In genomic region chr15:28094732-28095521, GRCh38 we compare ENCODE assay signal across 8 cellular contexts. TPM values are rescaled to one million over a fixed set of nuclear protein-coding genes. Genes with fewer than 3 reads are reported as not detected.
DNase-seq lines count a peak whose midpoint lies in the region; ATAC-seq and TF ChIP-seq lines count a peak whose summit lies in the region.

No MANE protein-coding gene starts in this region.

- POLR2A ChIA-PET in activated CD8-positive, alpha-beta T cell treated with anti-CD3 and anti-CD28 coated beads for 36 hours (lab: Charles Lee), result no interaction called here

- H3K4me3 Mint-ChIP-seq in GM23338 (peak overlapping the region; percentile 79), glutamatergic neuron (ENCODE audit: unreplicated experiment) (peak overlapping the region; percentile 94), osteocyte (ENCODE audit: unreplicated experiment) (peak overlapping the region; percentile 76)
- peak overlapping the region; percentile 76 for H3K4me3 Mint-ChIP-seq in activated CD8-positive, alpha-beta T cell treated with anti-CD3 and anti-CD28 coated beads for 36 hours

- CTCF ChIA-PET in activated CD8-positive, alpha-beta T cell treated with anti-CD3 and anti-CD28 coated beads for 36 hours (lab: Charles Lee), result interaction anchor here (4.3 kb wide), 1 partner anchor 31 kb away, joined by 14 read pairs; no protein-coding TSS in a partner anchor

- TF ChIP-seq CTCF in GM23338 (conservative IDR thresholded peaks at IDR 0.05; ENCODE audit: low read depth in 2 of 2), result no peak
- no peak for TF ChIP-seq CTCF in activated CD8-positive, alpha-beta T cell treated with anti-CD3 and anti-CD28 coated beads for 36 hours (IDR thresholded peaks at IDR 0.05)
- TF ChIP-seq CTCF in glutamatergic neuron (IDR thresholded peaks at IDR 0.05; ENCODE audit: partially characterized antibody, unreplicated experiment), result no peak
- no peak for TF ChIP-seq CTCF in osteocyte (IDR thresholded peaks at IDR 0.05)

- H3K27me3 Mint-ChIP-seq in GM23338 (ENCODE audit: insufficient read depth, low read depth, poor library complexity), result peaks cover 69% of the 10 kb centered on the region
- H3K27me3 Mint-ChIP-seq in activated CD8-positive, alpha-beta T cell treated with anti-CD3 and anti-CD28 coated beads for 36 hours, result peaks cover 68% of the 10 kb centered on the region
- peaks cover 24% of the 10 kb centered on the region for H3K27me3 Mint-ChIP-seq in glutamatergic neuron (ENCODE audit: unreplicated experiment)
- peaks cover 5% of the 10 kb centered on the region for H3K27me3 Mint-ChIP-seq in osteocyte (ENCODE audit: unreplicated experiment)

- no peaks in the 10 kb centered on the region for H3K79me2 ChIP-seq in GM23338 (replicated peaks; ENCODE audit: insufficient read depth)

- intact Hi-C loops in activated CD8-positive, alpha-beta T cell treated with anti-CD3 and anti-CD28 coated beads for 36 hours (cut with micrococcal nuclease), result no loop called here

- H3K4me1 Mint-ChIP-seq in GM23338 (peaks cover 20% of the 10 kb centered on the region), glutamatergic neuron (ENCODE audit: low read depth, unreplicated experiment) (peaks cover 20% of the 10 kb centered on the region), osteocyte (ENCODE audit: unreplicated experiment) (peaks cover 38% of the 10 kb centered on the region)
- H3K4me1 Mint-ChIP-seq in activated CD8-positive, alpha-beta T cell treated with anti-CD3 and anti-CD28 coated beads for 36 hours (ENCODE audit: low read depth), result peaks cover 21% of the 10 kb centered on the region

- H4K20me1 ChIP-seq in GM23338 (replicated peaks; ENCODE audit: insufficient read depth), result no peaks in the 10 kb centered on the region; the same call in 1 of the 2 replicates

- H2AFZ ChIP-seq in GM23338, result peak overlapping the region; percentile 92

- ATAC-seq in GM23338 (peak; percentile 15), GM18870 (IDR thresholded peaks at IDR 0.05; ENCODE audit: unreplicated experiment) (no peak)
- no peak for ATAC-seq in activated CD8-positive, alpha-beta T cell treated with anti-CD3 and anti-CD28 coated beads for 36 hours

- no peaks in the 10 kb centered on the region for H3F3A ChIP-seq in GM23338 (replicated peaks; ENCODE audit: low read depth)

- H3K36me3 Mint-ChIP-seq in GM23338 (ENCODE audit: low read depth), result no peaks in the 10 kb centered on the region; the same call in 2 of the 3 replicates
- peaks cover 13% of the 10 kb centered on the region for H3K36me3 Mint-ChIP-seq in activated CD8-positive, alpha-beta T cell treated with anti-CD3 and anti-CD28 coated beads for 36 hours (ENCODE audit: low read depth)
- no peaks in the 10 kb centered on the region for H3K36me3 Mint-ChIP-seq in glutamatergic neuron (ENCODE audit: unreplicated experiment)
- H3K36me3 Mint-ChIP-seq in osteocyte (ENCODE audit: unreplicated experiment), result no peaks in the 10 kb centered on the region

- H3K9me2 ChIP-seq in GM23338 (ENCODE audit: insufficient read depth), result no peaks in the 10 kb centered on the region

- H3K27me3 ChIP-seq in GM23338 (ENCODE audit: insufficient read depth), result peaks cover 83% of the 10 kb centered on the region

- DNase-seq in GM23338 (ENCODE audit: low spot score) (peak; percentile 63), glutamatergic neuron (peak; percentile 50), osteocyte (ENCODE audit: extremely low spot score, unreplicated experiment) (no peak), foreskin melanocyte (no peak), caudate nucleus (lab: John Stamatoyannopoulos, UW) (no peak), midbrain (lab: John Stamatoyannopoulos, UW) (no peak)
- peak; percentile 24 for DNase-seq in activated CD8-positive, alpha-beta T cell treated with anti-CD3 and anti-CD28 coated beads for 36 hours

- peaks cover 18% of the 10 kb centered on the region; the same call in 2 of the 3 replicates for H3K9me3 Mint-ChIP-seq in GM23338
- H3K9me3 Mint-ChIP-seq in activated CD8-positive, alpha-beta T cell treated with anti-CD3 and anti-CD28 coated beads for 36 hours, result peaks cover 10% of the 10 kb centered on the region
- peaks cover 18% of the 10 kb centered on the region for H3K9me3 Mint-ChIP-seq in glutamatergic neuron (ENCODE audit: unreplicated experiment)
- peaks cover 9% of the 10 kb centered on the region for H3K9me3 Mint-ChIP-seq in osteocyte (ENCODE audit: unreplicated experiment)

- H3K4me3 ChIP-seq in GM23338, result peak overlapping the region; percentile 74

- H3K27ac Mint-ChIP-seq in GM23338 (no peak overlapping the region), glutamatergic neuron (ENCODE audit: unreplicated experiment) (no peak overlapping the region), osteocyte (ENCODE audit: unreplicated experiment) (no peak overlapping the region)
- H3K27ac Mint-ChIP-seq in activated CD8-positive, alpha-beta T cell treated with anti-CD3 and anti-CD28 coated beads for 36 hours, result no peak overlapping the region

- no peaks in the 10 kb centered on the region; the same call in 1 of the 2 replicates for H3K36me3 ChIP-seq in GM23338 (ENCODE audit: insufficient read depth)

- no peak overlapping the region for H3K27ac ChIP-seq in GM23338 (ENCODE audit: low read depth)
- H3K27ac ChIP-seq in caudate nucleus (ENCODE audit: low read depth, low read length), result no peak overlapping the region

- H3K4me2 ChIP-seq in GM23338, result peak overlapping the region; percentile 98

- H3K4me1 ChIP-seq in GM23338 (ENCODE audit: insufficient read depth), result peaks cover 10% of the 10 kb centered on the region

TF ChIP-seq in GM23338, 12 proteins besides CTCF, POLR2A, EP300 and RAD21:
- TF ChIP-seq REST (IDR thresholded peaks at IDR 0.05; ENCODE audit: unreplicated experiment) (no peak), EZH2 (IDR thresholded peaks at IDR 0.05; ENCODE audit: low read depth, unreplicated experiment) (peak; percentile 62)

RNA-seq across cellular contexts. Expression of gene OCA2, which starts 4.2 kb away (rescaled TPM):
- 0.39 and 0.69 TPM in 2 replicates for total RNA-seq in GM23338 (2014; rRNA removed; shearing (Covaris generic))
- 0.38 and 0.40 TPM in 2 replicates for polyA plus RNA-seq in GM23338 (2016; fragmentation: Nextera tagmentation; extraction: Ambion mirVana)
- not detected for total RNA-seq in activated CD8-positive, alpha-beta T cell treated with anti-CD3 and anti-CD28 coated beads for 36 hours
- total RNA-seq in glutamatergic neuron (ENCODE audit: unreplicated experiment) (1.7 TPM), osteocyte (0.76 and 1.2 TPM in 2 replicates)

Comparison
In these comparisons a context has a peak if more than half of its experiments do, and no peak if none do; other contexts are left out.
1. DNase-seq: peak in GM23338 (single experiment), activated CD8-positive, alpha-beta T cell treated with anti-CD3 and anti-CD28 coated beads for 36 hours (single experiment) and glutamatergic neuron (single experiment); none in osteocyte (single experiment), foreskin melanocyte (single experiment), caudate nucleus (0 of 61) and midbrain (single experiment).
2. Peak in every context shown above with its lines, with median percentiles within 50 percentile points of each other: H3K4me3 Mint-ChIP-seq.